Comparison of ENCODE assay signal across 33 cellular contexts in the genomic region with DNA sequence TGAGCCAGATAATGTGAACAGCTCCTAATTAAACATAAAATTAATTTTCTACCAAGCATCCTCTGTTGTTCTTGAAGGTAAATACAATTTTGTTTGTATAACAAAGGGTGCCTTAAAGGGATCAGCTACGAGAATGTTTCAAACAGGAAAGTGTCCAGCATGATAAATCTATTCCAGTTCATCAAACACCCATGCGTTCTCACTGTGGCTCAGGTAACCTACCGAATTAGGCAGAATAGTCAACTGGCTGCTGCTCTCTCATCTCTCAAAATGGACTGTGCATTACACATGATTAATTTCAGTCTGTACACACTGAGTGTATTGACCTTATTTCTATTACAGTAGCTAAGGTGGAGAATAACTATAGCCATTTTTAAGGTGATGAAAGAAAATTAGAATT.
"Had no signal": no experiment of that assay in that cellular context is flagged by ENCODE, and none has a peak within 500 bp of the region (broad histone marks: within the 10 kb centered on the region; RNA-seq: fewer than 3 reads in every experiment).

No MANE protein-coding gene starts in this region.

- FAIRE-seq: colon, TTC549 had no signal

- DNase-seq: activated CD4-positive, alpha-beta T cell treated with anti-CD3 and anti-CD28 coated beads for 36 hours; activated CD4-positive, alpha-beta T cell treated with anti-CD3 and anti-CD28 coated beads, Interleukin-2, amount 10 ng/mL, durations not matched to agents 7 days and 5 days; activated CD4-positive, alpha-beta T cell treated with anti-CD3 and anti-CD28 coated beads, Interleukin-2, amount 50 U/mL, for 48 hours; activated CD8-positive, alpha-beta T cell treated with anti-CD3 and anti-CD28 coated beads, Interleukin-2, amount 10 ng/mL, durations not matched to agents 7 days and 5 days; activated gamma-delta T cell treated with Interleukin-2 at 50 U/mL for 16 hours; activated naive CD4-positive, alpha-beta T cell treated with anti-CD3 and anti-CD28 coated beads for 36 hours; activated T-cell treated with anti-CD3 and anti-CD28 coated beads, Interleukin-2, amount 50 U/mL, for 4 hours; adrenal gland; brain microvascular endothelial cell; central memory CD4-positive, alpha-beta T cell; Karpas-422; KBM-7; NCI-H1048; NCI-H1105 treated with DMSO at 0.1 percent for 48 hours; NCI-H146; NCI-H187; NCI-H2029 treated with DMSO at 0.1 percent for 48 hours; NCI-H345; NCI-H524 treated with DMSO at 0.1 percent for 48 hours; NCI-H748 treated with DMSO at 0.1 percent for 48 hours; PC-3; Peyer's patch; RPMI8226; SHP77 treated with DMSO at 0.1 percent for 48 hours; SK-N-SH had no signal

- H3K4me1 Mint-ChIP-seq: activated CD4-positive, alpha-beta T cell treated with anti-CD3 and anti-CD28 coated beads, Interleukin-2, amount 10 ng/mL, durations not matched to agents 7 days and 5 days; WTC11 had no signal

- H3K9me2 ChIP-seq: SK-N-SH had no signal

- H3K27ac ChIP-seq: adrenal gland, brain microvascular endothelial cell, Peyer's patch, SJSA1 had no signal

- H3K36me3 ChIP-seq: adrenal gland, brain microvascular endothelial cell, Peyer's patch, SJSA1 had no signal

- H3K27ac Mint-ChIP-seq: activated CD4-positive, alpha-beta T cell treated with anti-CD3 and anti-CD28 coated beads for 36 hours; activated CD4-positive, alpha-beta T cell treated with anti-CD3 and anti-CD28 coated beads, Interleukin-2, amount 10 ng/mL, durations not matched to agents 7 days and 5 days; activated CD8-positive, alpha-beta T cell treated with anti-CD3 and anti-CD28 coated beads, Interleukin-2, amount 10 ng/mL, durations not matched to agents 7 days and 5 days; activated naive CD4-positive, alpha-beta T cell treated with anti-CD3 and anti-CD28 coated beads for 36 hours; activated naive CD4-positive, alpha-beta T cell treated with anti-CD3 and anti-CD28 coated beads, Interleukin-2, amount 50 U/mL, for 72 hours; activated T-helper 1 cell treated with anti-CD3 and anti-CD28 coated beads, Interleukin-12 subunit alpha, Interleukin-12 subunit beta, Interleukin-2, Interleukin-4 antibody, amounts not matched to agents 30 ng/mL and 10 ng/mL and 1 ng/mL, durations not matched to agents 14 hours and 24 hours and 36 hours; T-helper 1 cell treated with Interleukin-12 subunit alpha and Interleukin-12 subunit beta and Interleukin-4 antibody, amounts not matched to agents 30 μg/mL and 1 μg/mL, for 36 hours; T-helper 2 cell treated with Interferon-gamma antibody and Interleukin-4, amounts not matched to agents 5 μg/mL and 100 μg/mL, for 36 hours; WTC11 had no signal

- H3K9me3 Mint-ChIP-seq: activated CD4-positive, alpha-beta T cell treated with anti-CD3 and anti-CD28 coated beads, Interleukin-2, amount 10 ng/mL, durations not matched to agents 7 days and 5 days; activated naive CD4-positive, alpha-beta T cell treated with anti-CD3 and anti-CD28 coated beads for 36 hours; activated naive CD4-positive, alpha-beta T cell treated with anti-CD3 and anti-CD28 coated beads, Interleukin-2, amount 50 U/mL, for 72 hours; activated T-cell treated with anti-CD3 and anti-CD28 coated beads, Interleukin-2, amount 50 U/mL, for 4 hours; activated T-helper 1 cell treated with anti-CD3 and anti-CD28 coated beads, Interleukin-12 subunit alpha, Interleukin-12 subunit beta, Interleukin-2, Interleukin-4 antibody, amounts not matched to agents 30 ng/mL and 10 ng/mL and 1 ng/mL, durations not matched to agents 14 hours and 24 hours and 36 hours; T-helper 1 cell treated with Interleukin-12 subunit alpha and Interleukin-12 subunit beta and Interleukin-4 antibody, amounts not matched to agents 30 μg/mL and 1 μg/mL, for 36 hours; T-helper 2 cell treated with Interferon-gamma antibody and Interleukin-4, amounts not matched to agents 5 μg/mL and 100 μg/mL, for 36 hours; WTC11 had no signal

- H3K4me2 ChIP-seq: SK-N-SH had no signal

- H3K4me1 ChIP-seq: adrenal gland, Peyer's patch, SJSA1 had no signal

- H3K4me3 Mint-ChIP-seq: activated CD4-positive, alpha-beta T cell treated with anti-CD3 and anti-CD28 coated beads for 36 hours; activated CD4-positive, alpha-beta T cell treated with anti-CD3 and anti-CD28 coated beads, Interleukin-2, amount 10 ng/mL, durations not matched to agents 7 days and 5 days; activated CD8-positive, alpha-beta T cell treated with anti-CD3 and anti-CD28 coated beads, Interleukin-2, amount 10 ng/mL, durations not matched to agents 7 days and 5 days; activated naive CD4-positive, alpha-beta T cell treated with anti-CD3 and anti-CD28 coated beads for 36 hours; activated T-cell treated with anti-CD3 and anti-CD28 coated beads, Interleukin-2, amount 50 U/mL, for 4 hours; activated T-helper 1 cell treated with anti-CD3 and anti-CD28 coated beads, Interleukin-12 subunit alpha, Interleukin-12 subunit beta, Interleukin-2, Interleukin-4 antibody, amounts not matched to agents 30 ng/mL and 10 ng/mL and 1 ng/mL, durations not matched to agents 14 hours and 24 hours and 36 hours; T-helper 1 cell treated with Interleukin-12 subunit alpha and Interleukin-12 subunit beta and Interleukin-4 antibody, amounts not matched to agents 30 μg/mL and 1 μg/mL, for 36 hours; T-helper 2 cell treated with Interferon-gamma antibody and Interleukin-4, amounts not matched to agents 5 μg/mL and 100 μg/mL, for 36 hours; WTC11 had no signal

- H3K4me3 ChIP-seq: adrenal gland, Peyer's patch, SJSA1 had no signal

- H3K36me3 Mint-ChIP-seq: activated naive CD4-positive, alpha-beta T cell treated with anti-CD3 and anti-CD28 coated beads, Interleukin-2, amount 50 U/mL, for 72 hours; WTC11 had no signal

- H3K27me3 ChIP-seq: adrenal gland, brain microvascular endothelial cell, Peyer's patch, SJSA1 had no signal

- H3K9me3 ChIP-seq: adrenal gland, Peyer's patch, SJSA1, SK-N-SH had no signal
